Comparison of ENCODE assay signal across 17 cellular contexts in the genomic region with DNA sequence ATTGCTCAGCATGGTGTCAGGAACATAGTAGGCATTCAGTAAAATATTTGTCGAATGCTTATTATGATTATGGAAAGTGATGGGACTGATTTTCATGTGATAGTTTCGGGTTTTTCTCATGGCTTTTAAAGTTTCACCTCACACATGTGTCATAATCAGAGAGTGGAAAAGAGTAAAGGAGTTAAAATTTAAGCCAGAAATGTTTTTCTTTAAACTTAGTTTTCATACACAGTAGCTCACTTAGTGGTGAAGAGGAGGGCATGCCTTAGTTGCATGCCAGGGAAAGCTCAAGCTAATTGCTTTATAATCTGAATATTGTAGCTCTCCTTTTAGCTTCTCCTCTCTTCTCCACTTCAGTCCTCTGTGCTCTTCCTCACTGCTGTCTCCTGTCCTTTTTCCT. TPM values are rescaled to one million over a fixed set of nuclear protein-coding genes. Genes with fewer than 3 reads are reported as not detected.
DNase-seq lines count a peak whose midpoint lies in the region; ATAC-seq, FAIRE-seq and TF ChIP-seq lines count a peak whose summit lies in the region.
"Had no signal": no experiment of that assay in that cellular context is flagged by ENCODE, and none has a peak within 500 bp of the region (broad histone marks: within the 10 kb centered on the region; RNA-seq: fewer than 3 reads in every experiment).

No MANE protein-coding gene starts in this region.

- no peak overlapping the region for H3T11ph ChIP-seq in H9 (ENCODE audit: low read length)

- H3K27ac Mint-ChIP-seq in H9, result peak overlapping the region in 2 of 3 experiments; percentile 16 to 36; a peak in 4 of 7 replicates

- no peak overlapping the region for H3K14ac ChIP-seq in H9 (ENCODE audit: insufficient read depth, low read length)

- peak; percentile 53 for ATAC-seq in GM18861 (IDR thresholded peaks at IDR 0.05; ENCODE audit: unreplicated experiment)
- ATAC-seq in HepG2, result no peak
- no peak for ATAC-seq in gastroesophageal sphincter
- ATAC-seq: SK-N-SH treated with all-trans-retinoic acid at 6 μM for 48 hours had no signal

- H2BK15ac ChIP-seq in H9 (ENCODE audit: low read depth, low read length), result no peak overlapping the region

- TF ChIP-seq EP300 in HepG2 (IDR thresholded peaks at IDR 0.05; ENCODE audit: low read depth in 2 of 2, low read length in 2 of 2) (no peak), HepG2 (CRISPR knock-in tag; IDR thresholded peaks at IDR 0.05; ENCODE audit: borderline replicate concordance) (no peak), gastroesophageal sphincter (IDR thresholded peaks at IDR 0.05) (no peak), esophagus muscularis mucosa (IDR thresholded peaks at IDR 0.05) (no peak)

- no peak overlapping the region for H3K56ac ChIP-seq in H9 (ENCODE audit: insufficient read length, low read depth, low read length)

- H3K79me1 ChIP-seq in H9 (ENCODE audit: insufficient read depth, low read depth, low read length, poor library complexity, severe bottlenecking), result no peaks in the 10 kb centered on the region

- no peak overlapping the region for H3K23ac ChIP-seq in H9 (ENCODE audit: insufficient read length, low read depth, low read length)

- H3K4me3 ChIP-seq in HepG2 (replicated peaks in 1 of 3; ENCODE audit: insufficient read depth in 1 of 3, low read depth in 2 of 3, low read length in 3 of 3) (no peak overlapping the region), gastroesophageal sphincter (no peak overlapping the region), esophagus muscularis mucosa (no peak overlapping the region)

- FAIRE-seq in HepG2 (lab: Jason Lieb, UNC), result no peak
- FAIRE-seq: H1 had no signal

- H2AK5ac ChIP-seq in H9 (ENCODE audit: insufficient read length, low read length), result no peak overlapping the region

- intact Hi-C loops in HepG2 (cut with micrococcal nuclease; ENCODE audit: unreplicated experiment), result no loop called here
- intact Hi-C loops in esophagus muscularis mucosa (cut with DNase I), result no loop called here

- POLR2A ChIA-PET in HepG2 (lab: Yijun Ruan, JAX), result interaction anchor here (1.0 kb wide), 1 partner anchor 31 kb away, joined by 3 read pairs; no protein-coding TSS in a partner anchor

- no peak overlapping the region for H4K5ac ChIP-seq in H9 (ENCODE audit: insufficient read length, low read depth, low read length)

- no peak overlapping the region for H3K18ac ChIP-seq in H9 (ENCODE audit: insufficient read length, low read depth, low read length)

- H2BK20ac ChIP-seq in H9 (ENCODE audit: low read depth, low read length, poor library complexity, severe bottlenecking), result no peak overlapping the region

- H3K4me2 ChIP-seq in H9 (ENCODE audit: insufficient read depth, insufficient read length, low read length) (no peak overlapping the region), HepG2 (ENCODE audit: low read depth, low read length) (no peak overlapping the region)

- in situ Hi-C loops in HepG2 (cut with HindIII; ENCODE audit: extremely low pct_ligation_motif_present, low pct_unique_long_range_greater_than_20kb), result no loop called here

- no peak overlapping the region for H4K8ac ChIP-seq in H9 (replicated peaks; ENCODE audit: insufficient read length, low read depth, low read length)

- no peak overlapping the region for H3K4ac ChIP-seq in H9 (ENCODE audit: low read depth, low read length)

- no peaks in the 10 kb centered on the region; the same call in 1 of the 2 replicates for H3K79me2 ChIP-seq in H9 (ENCODE audit: insufficient read depth, low read length)
- peaks cover 100% of the 10 kb centered on the region for H3K79me2 ChIP-seq in HepG2 (ENCODE audit: insufficient read depth, low read length)

- no peaks in the 10 kb centered on the region for H3K9me3 ChIP-seq in H9 (ENCODE audit: control insufficient read depth, low read depth, low read length)
- H3K9me3 ChIP-seq in HepG2 (ENCODE audit: low read length), result no peaks in the 10 kb centered on the region
- H3K9me3 ChIP-seq in gastroesophageal sphincter, result no peaks in the 10 kb centered on the region
- H3K9me3 ChIP-seq in esophagus muscularis mucosa, result no peaks in the 10 kb centered on the region

- no CpG with 5 or more reads among the region's 2 CpGs for WGBS in H9 (ENCODE audit: extremely low coverage, insufficient read length, low lambda C conversion rate)
- WGBS in HepG2 (ENCODE audit: low lambda C conversion rate), result 83% methylated on average over 2 of the region's 2 CpGs
- WGBS in gastroesophageal sphincter (ENCODE audit: low coverage in 1 of 2), 2 donors, result 92 to 100% methylated on average over 2 of the region's 2 CpGs
- 92% methylated on average over 2 of the region's 2 CpGs for WGBS in esophagus muscularis mucosa

- no peak overlapping the region for H4K91ac ChIP-seq in H9 (ENCODE audit: insufficient read length, low read depth, low read length)

- no peak for DNase-seq in H9
- DNase-seq in HepG2 (ENCODE audit: low spot score), result no peak
- no peak for DNase-seq in kidney glomerular epithelial cell (lab: John Stamatoyannopoulos, UW)
- no peak for DNase-seq in nucleus accumbens (lab: John Stamatoyannopoulos, UW)
- no peak for DNase-seq in esophagus muscularis mucosa (ENCODE audit: extremely low spot score)
- DNase-seq: KBM-7; NCI-H1417 treated with DMSO at 0.1 percent for 48 hours; NCI-H1930; NCI-H69; NK-92 treated with Interleukin-12 subunit alpha and Interleukin-12 subunit beta, amount 100 ng/mL, for 24 hours; SHP77 treated with DMSO at 0.1 percent for 48 hours had no signal

- H3K9ac ChIP-seq in H9 (ENCODE audit: extremely low read depth, insufficient read length, low read length), result no peak overlapping the region
- no peak overlapping the region for H3K9ac ChIP-seq in HepG2 (ENCODE audit: insufficient read depth, low read depth, low read length)

- H3K27me3 Mint-ChIP-seq in H9 (ENCODE audit: low read depth), result no peaks in the 10 kb centered on the region

- H3K36me3 Mint-ChIP-seq in H9 (ENCODE audit: insufficient read depth in 1 of 3, low read depth in 3 of 3), result peaks cover 3 to 7% (median 6%) of the 10 kb centered on the region in 3 experiments

- H3K27ac ChIP-seq in H9 (ENCODE audit: insufficient read length, low read depth, low read length) (no peak overlapping the region), VCaP (peak overlapping the region; percentile 53), HepG2 (ENCODE audit: extremely low read length, insufficient read depth, low read length) (no peak overlapping the region), gastroesophageal sphincter (no peak overlapping the region), esophagus muscularis mucosa (replicated peaks in 1 of 4) (no peak overlapping the region)
- H3K27ac ChIP-seq: C4-2B had no signal

- TF ChIP-seq RAD21 in HepG2 (CRISPR knock-in tag; IDR thresholded peaks at IDR 0.05), result no peak

- H3K27me3 ChIP-seq in H9 (ENCODE audit: insufficient read depth, low read length) (no peaks in the 10 kb centered on the region), HepG2 (ENCODE audit: control insufficient read depth in 1 of 2, insufficient read depth in 2 of 2, low read length in 2 of 2) (no peaks in the 10 kb centered on the region), gastroesophageal sphincter (no peaks in the 10 kb centered on the region), esophagus muscularis mucosa (no peaks in the 10 kb centered on the region)

- H3K4me1 Mint-ChIP-seq in H9, result peaks cover 38% of the 10 kb centered on the region in 2 experiments

- no peak overlapping the region for H2BK120ac ChIP-seq in H9 (ENCODE audit: low read depth, low read length, poor library complexity, severe bottlenecking)

- TF ChIP-seq POLR2A in HepG2 (IDR thresholded peaks at IDR 0.05; ENCODE audit: insufficient read depth in 1 of 2, low read depth in 2 of 2, low read length in 2 of 2), result no peak
- no peak for TF ChIP-seq POLR2A in gastroesophageal sphincter (IDR thresholded peaks at IDR 0.05)
- no peak for TF ChIP-seq POLR2A in esophagus muscularis mucosa (IDR thresholded peaks at IDR 0.05; ENCODE audit: low read depth)

- no peak overlapping the region for H2BK12ac ChIP-seq in H9 (ENCODE audit: insufficient read length, low read depth, low read length)

- TF ChIP-seq CTCF in H9 (conservative IDR thresholded peaks at IDR 0.05) (no peak), VCaP (conservative IDR thresholded peaks at IDR 0.05) (no peak), HepG2 (CRISPR knock-in tag; IDR thresholded peaks at IDR 0.05) (no peak), gastroesophageal sphincter (IDR thresholded peaks at IDR 0.05) (no peak), esophagus muscularis mucosa (IDR thresholded peaks at IDR 0.05) (no peak)

- H2AFZ ChIP-seq in H9 (ENCODE audit: low read length) (no peak overlapping the region), HepG2 (ENCODE audit: low read length) (no peak overlapping the region)

- peaks cover 0 to 5% of the 10 kb centered on the region in 2 experiments; a peak in 1 of 5 replicates for H3K9me3 Mint-ChIP-seq in H9

- no peaks in the 10 kb centered on the region for H3K23me2 ChIP-seq in H9 (ENCODE audit: insufficient read length, low read depth, low read length, poor library complexity, severe bottlenecking)

- H2BK5ac ChIP-seq in H9 (ENCODE audit: insufficient read length, low read length), result no peak overlapping the region

- CTCF ChIA-PET in HepG2 (lab: Yijun Ruan, JAX; ENCODE audit: low intra/inter-chr PET ratio, low total read pairs), result no interaction called here

- no peaks in the 10 kb centered on the region for H4K20me1 ChIP-seq in H9 (ENCODE audit: control insufficient read depth, insufficient read depth, insufficient read length)
- H4K20me1 ChIP-seq in HepG2 (ENCODE audit: insufficient read depth, low read length), result peaks cover 95% of the 10 kb centered on the region

- H3K4me1 ChIP-seq in H9 (ENCODE audit: insufficient read depth, low read length) (peaks cover 2% of the 10 kb centered on the region; the same call in 1 of the 2 replicates), HepG2 (ENCODE audit: insufficient read depth, low read length) (peaks cover 88% of the 10 kb centered on the region), gastroesophageal sphincter (peaks cover 0 to 87% (median 6%) of the 10 kb centered on the region in 3 donors), esophagus muscularis mucosa (peaks cover 4 to 88% (median 63%) of the 10 kb centered on the region in 4 donors)

- H3K4me3 Mint-ChIP-seq in H9, result no peak overlapping the region

- BruUV-seq in HepG2 (replicated peaks; lab: Mats Ljungman, UMichigan), result no TSS peak

- H3K36me3 ChIP-seq in HepG2 (replicated peaks in 1 of 2; ENCODE audit: control insufficient read depth in 1 of 2, insufficient read depth in 2 of 2, low read length in 2 of 2) (peaks cover 6 to 20% of the 10 kb centered on the region in 2 experiments), gastroesophageal sphincter (peaks cover 0 to 6% of the 10 kb centered on the region in 2 donors), esophagus muscularis mucosa (no peaks in the 10 kb centered on the region)

RNA-seq across cellular contexts. Expression of gene EHBP1, which starts 38.0 kb away (rescaled TPM):
- 32.4 and 35.6 TPM in 2 replicates for total RNA-seq in H9 (2021)
- 93.5 and 122 TPM in 2 replicates for total RNA-seq in HepG2 (2016; rRNA removed; fragmentation: Illumina TruSeq; extraction: Trizol)
- 97.2 and 110 TPM in 2 replicates for total RNA-seq in HepG2 (2016; cell fraction: cytosol; rRNA removed; fragmentation: Illumina TruSeq; extraction: Trizol; ENCODE audit: low read depth)
- 95.7 and 116 TPM in 2 replicates for total RNA-seq in HepG2 (2016; cell fraction: insoluble cytoplasmic fraction; rRNA removed; fragmentation: Illumina TruSeq; extraction: Trizol)
- total RNA-seq in HepG2 (2016; cell fraction: membrane; rRNA removed; fragmentation: Illumina TruSeq; extraction: Trizol), result 85.7 and 89.7 TPM in 2 replicates
- 203 and 204 TPM in 2 replicates for total RNA-seq in HepG2 (2016; cell fraction: nucleus; rRNA removed; fragmentation: Illumina TruSeq; extraction: Trizol)
- polyA plus RNA-seq in HepG2 (2011; rRNA removed), result 133 and 146 TPM in 2 replicates
- polyA plus RNA-seq in HepG2 (2011; cell fraction: cytosol; rRNA removed), result 63.6 and 104 TPM in 2 replicates
- polyA plus RNA-seq in HepG2 (2011; cell fraction: nucleus; rRNA removed), result 143 and 176 TPM in 2 replicates
- polyA plus RNA-seq in HepG2 (2012), result 168 and 275 TPM in 2 replicates
- 15.0 and 16.3 TPM in 2 replicates for polyA plus RNA-seq in HepG2 (2016; cell fraction: cytosol; fragmentation: Illumina TruSeq; extraction: Trizol; ENCODE audit: low read depth)
- 115 and 119 TPM in 2 replicates for polyA plus RNA-seq in HepG2 (2016; cell fraction: insoluble cytoplasmic fraction; fragmentation: Illumina TruSeq; extraction: Trizol; ENCODE audit: low read depth)
- 32.6 and 37.1 TPM in 2 replicates for polyA plus RNA-seq in HepG2 (2016; cell fraction: membrane; fragmentation: Illumina TruSeq; extraction: Trizol; ENCODE audit: low read depth)
- polyA plus RNA-seq in HepG2 (2016; cell fraction: nucleus; fragmentation: Illumina TruSeq; extraction: Trizol; ENCODE audit: insufficient read depth, low read depth), result 123 and 129 TPM in 2 replicates
- polyA minus RNA-seq in HepG2 (2011; rRNA and poly(A)+ RNA removed; ENCODE audit: low replicate concordance), result 26.4 and 224 TPM in 2 replicates
- polyA minus RNA-seq in HepG2 (2011; cell fraction: cytosol; rRNA and poly(A)+ RNA removed), result 152 and 197 TPM in 2 replicates
- polyA minus RNA-seq in HepG2 (2011; cell fraction: nucleus; rRNA and poly(A)+ RNA removed), result 1,403 and 1,733 TPM in 2 replicates
- 100 to 1,000 TPM in 3 of 4 donors, 10 to 100 TPM in 1; 82.4 to 159 (median 146) TPM for total RNA-seq in gastroesophageal sphincter
- 100 to 1,000 TPM; 103 to 199 (median 151) TPM for total RNA-seq in esophagus muscularis mucosa
